ENCODE assay signal across 21 cellular contexts in the genomic region with DNA sequence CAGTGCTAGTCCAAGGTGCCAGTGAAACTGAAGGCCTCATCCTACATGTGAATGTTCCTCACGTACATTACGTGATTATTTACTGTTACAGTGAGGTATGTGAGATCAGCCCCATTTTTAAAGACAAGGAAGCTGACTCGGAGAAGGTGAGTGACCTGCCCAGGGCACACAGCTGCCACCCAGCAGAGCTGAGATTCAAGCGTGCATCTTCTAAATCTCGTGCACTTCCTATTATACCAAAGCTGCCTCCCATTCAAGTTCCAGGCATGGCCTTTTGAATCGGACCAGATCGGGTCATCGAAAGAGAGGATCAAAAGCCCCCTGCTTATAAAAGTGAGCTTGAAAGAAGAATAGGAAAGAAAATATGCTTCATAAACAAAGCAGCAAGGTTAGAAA. TPM values are rescaled to one million over a fixed set of nuclear protein-coding genes. Genes with fewer than 3 reads are reported as not detected.
DNase-seq lines count a peak whose midpoint lies in the region; ATAC-seq and TF ChIP-seq lines count a peak whose summit lies in the region.
"Had no signal": no experiment of that assay in that cellular context is flagged by ENCODE, and none has a peak within 500 bp of the region (broad histone marks: within the 10 kb centered on the region; RNA-seq: fewer than 3 reads in every experiment).

No MANE protein-coding gene starts in this region.

- H3K27ac ChIP-seq in cingulate gyrus (ENCODE audit: low read depth, low read length), result peak overlapping the region; percentile 85
- no peak overlapping the region for H3K27ac ChIP-seq in heart right ventricle
- H3K27ac ChIP-seq in colonic mucosa, result no peak overlapping the region
- H3K27ac ChIP-seq: BLaER1 had no signal

- DNase-seq in glutamatergic neuron, result no peak
- DNase-seq in nephron progenitor cell, result no peak
- no peak for DNase-seq in GM13977 (ENCODE audit: low spot score)
- DNase-seq in activated naive CD4-positive, alpha-beta T cell treated with anti-CD3 and anti-CD28 coated beads for 36 hours, result no peak
- no peak for DNase-seq in heart right ventricle
- DNase-seq in colonic mucosa, result no peak
- DNase-seq: CD4-positive, alpha-beta T cell; COR-L47; DMS 273 treated with DMSO at 0.1 percent for 48 hours; DMS79 treated with DMSO at 0.1 percent for 48 hours; HCEC 1CT; KG1; NCI-H1092; NCI-H1436 treated with DMSO at 0.1 percent for 48 hours; NCI-H1930; NCI-H2227 treated with DMSO at 0.1 percent for 48 hours; NCI-H510A treated with DMSO at 0.1 percent for 48 hours; NCI-H774 had no signal

- H3K4me3 Mint-ChIP-seq in glutamatergic neuron (ENCODE audit: unreplicated experiment), result no peak overlapping the region
- H3K4me3 Mint-ChIP-seq in nephron progenitor cell, result no peak overlapping the region
- H3K4me3 Mint-ChIP-seq in activated naive CD4-positive, alpha-beta T cell treated with anti-CD3 and anti-CD28 coated beads for 36 hours, result no peak overlapping the region
- H3K4me3 Mint-ChIP-seq: CD4-positive, alpha-beta T cell had no signal

- ATAC-seq in heart right ventricle, result no peak
- ATAC-seq: Panc1 had no signal

- H3K27me3 Mint-ChIP-seq in glutamatergic neuron (ENCODE audit: unreplicated experiment) (peaks cover 3% of the 10 kb centered on the region), nephron progenitor cell (ENCODE audit: low read depth, poor library complexity) (no peaks in the 10 kb centered on the region)
- H3K27me3 Mint-ChIP-seq in activated naive CD4-positive, alpha-beta T cell treated with anti-CD3 and anti-CD28 coated beads for 36 hours (ENCODE audit: low read depth), result no peaks in the 10 kb centered on the region
- H3K27me3 Mint-ChIP-seq: CD4-positive, alpha-beta T cell had no signal

- no peaks in the 10 kb centered on the region for H3K27me3 ChIP-seq in heart right ventricle
- H3K27me3 ChIP-seq in colonic mucosa, result no peaks in the 10 kb centered on the region
- H3K27me3 ChIP-seq: BLaER1 had no signal

- 92 to 98% methylated on average over 8 of the region's 8 CpGs for WGBS in heart right ventricle, 2 donors

- intact Hi-C loops in activated naive CD4-positive, alpha-beta T cell treated with anti-CD3 and anti-CD28 coated beads for 36 hours (cut with micrococcal nuclease), result no loop called here
- intact Hi-C loops in heart right ventricle (cut with DNase I) (no loop called here), colonic mucosa (cut with DNase I) (no loop called here)

- H3K4me1 Mint-ChIP-seq in glutamatergic neuron (ENCODE audit: low read depth, unreplicated experiment), result peaks cover 43% of the 10 kb centered on the region
- peaks cover 39% of the 10 kb centered on the region for H3K4me1 Mint-ChIP-seq in nephron progenitor cell
- peaks cover 2% of the 10 kb centered on the region for H3K4me1 Mint-ChIP-seq in activated naive CD4-positive, alpha-beta T cell treated with anti-CD3 and anti-CD28 coated beads for 36 hours (ENCODE audit: low read depth)

- CTCF ChIA-PET in activated naive CD4-positive, alpha-beta T cell treated with anti-CD3 and anti-CD28 coated beads for 36 hours (lab: Charles Lee), result interaction anchor here (0.6 kb wide), 1 partner anchor 1068 kb away, joined by 5 read pairs; no protein-coding TSS in a partner anchor

- H3K27ac Mint-ChIP-seq in glutamatergic neuron (ENCODE audit: unreplicated experiment) (peak overlapping the region; percentile 77), nephron progenitor cell (peak overlapping the region; percentile 19)
- no peak overlapping the region for H3K27ac Mint-ChIP-seq in activated naive CD4-positive, alpha-beta T cell treated with anti-CD3 and anti-CD28 coated beads for 36 hours
- H3K27ac Mint-ChIP-seq: CD4-positive, alpha-beta T cell had no signal

- H3K9me3 ChIP-seq in heart right ventricle, result no peaks in the 10 kb centered on the region
- H3K9me3 ChIP-seq in colonic mucosa, result no peaks in the 10 kb centered on the region

- H3K9ac ChIP-seq in colonic mucosa (ENCODE audit: low read depth in 2 of 2, low read length in 2 of 2), result no peak overlapping the region
- H3K9ac ChIP-seq: BLaER1 had no signal

- in situ Hi-C loops in GM13977 (cut with MboI; ENCODE audit: low pct_unique_long_range_greater_than_20kb, low sequenced_read_pairs, unreplicated experiment), result no loop called here

- TF ChIP-seq CTCF in glutamatergic neuron (IDR thresholded peaks at IDR 0.05; ENCODE audit: partially characterized antibody, unreplicated experiment) (no peak), nephron progenitor cell (IDR thresholded peaks at IDR 0.05) (no peak), GM13977 (IDR thresholded peaks at IDR 0.05; ENCODE audit: extremely low read depth, insufficient read depth, missing control alignments) (no peak), heart right ventricle (IDR thresholded peaks at IDR 0.05) (no peak), colonic mucosa (IDR thresholded peaks at IDR 0.05) (no peak)

- H3K4me1 ChIP-seq in heart right ventricle, result peaks cover 3 to 28% (median 17%) of the 10 kb centered on the region in 9 donors
- H3K4me1 ChIP-seq in colonic mucosa, result no peaks in the 10 kb centered on the region

- H3K4me3 ChIP-seq in heart right ventricle (no peak overlapping the region), colonic mucosa (no peak overlapping the region)
- H3K4me3 ChIP-seq: BLaER1 had no signal

- no peaks in the 10 kb centered on the region for H3K36me3 ChIP-seq in heart right ventricle
- H3K36me3 ChIP-seq in colonic mucosa, result no peaks in the 10 kb centered on the region

- H3K36me3 Mint-ChIP-seq in glutamatergic neuron (ENCODE audit: unreplicated experiment) (peaks cover 3% of the 10 kb centered on the region), nephron progenitor cell (ENCODE audit: low read depth) (peaks cover 37% of the 10 kb centered on the region)
- H3K36me3 Mint-ChIP-seq in activated naive CD4-positive, alpha-beta T cell treated with anti-CD3 and anti-CD28 coated beads for 36 hours (ENCODE audit: low read depth), result no peaks in the 10 kb centered on the region

- H3K9me3 Mint-ChIP-seq in glutamatergic neuron (ENCODE audit: unreplicated experiment) (peaks cover 10% of the 10 kb centered on the region), nephron progenitor cell (no peaks in the 10 kb centered on the region)
- no peaks in the 10 kb centered on the region for H3K9me3 Mint-ChIP-seq in activated naive CD4-positive, alpha-beta T cell treated with anti-CD3 and anti-CD28 coated beads for 36 hours
- H3K9me3 Mint-ChIP-seq: CD4-positive, alpha-beta T cell had no signal

RNA-seq across cellular contexts. Expression of gene FAM171A1, which starts 59.2 kb away (rescaled TPM):
- total RNA-seq in glutamatergic neuron (ENCODE audit: unreplicated experiment) (186 TPM), heart right ventricle (10 to 100 TPM in 1 of 10 donors, 1 to 10 TPM in 9; 3.5 to 10.5 (median 6.8) TPM), colonic mucosa (10 to 100 TPM; 50.9 to 65.8 TPM)
- 1 to 10 TPM; 4.8 to 5.2 TPM for total RNA-seq in activated naive CD4-positive, alpha-beta T cell treated with anti-CD3 and anti-CD28 coated beads for 36 hours
- 1 to 10 TPM; 4.8 to 7.7 TPM for polyA plus RNA-seq in heart right ventricle

Comparison
In these comparisons a context has a peak if more than half of its experiments do, and no peak if none do; other contexts are left out.
1. RNA of gene FAM171A1, which starts 59.2 kb away (total RNA-seq): 186 TPM in glutamatergic neuron (single experiment) and 50.9 to 65.8 TPM in colonic mucosa; 3.5 to 10.5 TPM in heart right ventricle and 4.8 to 5.2 TPM in activated naive CD4-positive, alpha-beta T cell treated with anti-CD3 and anti-CD28 coated beads for 36 hours; every median in the first group is over 4 times any median in the second.